Comparison of ENCODE assay signal across 8 cellular contexts in the genomic region with DNA sequence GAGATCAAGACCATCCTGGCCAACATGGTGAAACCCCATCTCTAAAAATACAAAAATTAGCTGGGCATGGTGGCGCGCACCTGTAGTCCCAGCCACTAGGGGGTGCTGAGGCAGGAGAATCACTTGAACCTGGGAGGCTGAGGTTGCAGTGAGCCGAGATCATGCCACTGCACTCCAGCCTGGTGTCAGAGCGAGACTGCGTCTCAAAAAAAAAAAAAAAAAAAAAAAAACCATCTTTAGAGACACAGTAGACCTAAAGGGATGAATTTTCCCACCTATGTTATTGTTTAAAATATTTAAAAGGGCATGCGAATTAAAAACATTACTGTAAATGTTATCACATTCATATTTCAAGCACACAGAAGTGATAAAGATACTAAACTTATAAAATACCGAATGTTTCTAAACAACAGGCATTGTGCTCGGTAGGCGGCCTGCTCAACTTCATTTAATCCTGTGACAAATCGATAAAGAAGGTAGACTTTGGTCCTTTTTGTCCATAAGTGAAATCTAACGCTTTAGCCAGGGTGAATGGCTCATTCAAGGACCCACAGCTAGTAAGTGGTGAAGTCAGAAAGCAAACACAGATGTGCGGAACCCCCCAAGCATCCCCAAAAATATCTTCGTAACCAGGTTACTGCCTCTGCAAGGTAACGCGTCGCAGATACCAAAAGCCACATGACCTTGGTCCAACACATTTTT. TPM values are rescaled to one million over a fixed set of nuclear protein-coding genes. Genes with fewer than 3 reads are reported as not detected.
DNase-seq lines count a peak whose midpoint lies in the region; ATAC-seq and TF ChIP-seq lines count a peak whose summit lies in the region.

No MANE protein-coding gene starts in this region.

- H3K4me1 ChIP-seq in esophagus squamous epithelium (peaks cover 0 to 7% (median 6%) of the 10 kb centered on the region in 3 donors), smooth muscle cell (ENCODE audit: low read depth) (no peaks in the 10 kb centered on the region)

- DNase-seq in Jurkat, Clone E6-1 (ENCODE audit: low read depth, low spot score) = peak; percentile 18
- DNase-seq in activated CD8-positive, alpha-beta memory T cell treated with anti-CD3 and anti-CD28 coated beads for 24 hours = peak; percentile 83
- DNase-seq in esophagus squamous epithelium (lab: John Stamatoyannopoulos, UW) (no peak), smooth muscle cell (lab: John Stamatoyannopoulos, UW; ENCODE audit: unreplicated experiment) (no peak), AG08395 (ENCODE audit: low spot score) (no peak), HuH-7.5 (ENCODE audit: low spot score) (no peak)

- no peak overlapping the region for H2AFZ ChIP-seq in smooth muscle cell (ENCODE audit: low read depth)

- H3K9ac ChIP-seq in smooth muscle cell (ENCODE audit: low read depth) = no peak overlapping the region

- WGBS in esophagus squamous epithelium, 2 donors = 86 to 88% methylated on average over 14 to 16 of the region's 16 CpGs
- 88% methylated on average over 16 of the region's 16 CpGs for WGBS in smooth muscle cell (ENCODE audit: low lambda C conversion rate)

- TF ChIP-seq CTCF in C4-2B (conservative IDR thresholded peaks at IDR 0.05) (peak; percentile 94), esophagus squamous epithelium (IDR thresholded peaks at IDR 0.05) (peak; percentile 55 to 75 (median 66)), smooth muscle cell (IDR thresholded peaks at IDR 0.05; ENCODE audit: borderline replicate concordance, insufficient read depth, poor library complexity, severe bottlenecking) (peak; percentile 70)

- peaks cover 0 to 81% (median 5%) of the 10 kb centered on the region in 3 donors for H3K36me3 ChIP-seq in esophagus squamous epithelium
- H3K36me3 ChIP-seq in smooth muscle cell (ENCODE audit: low read depth) = peaks cover 16% of the 10 kb centered on the region

- H3K27me3 ChIP-seq in esophagus squamous epithelium (no peaks in the 10 kb centered on the region), smooth muscle cell (ENCODE audit: low read depth) (no peaks in the 10 kb centered on the region)

- H4K20me1 ChIP-seq in smooth muscle cell (ENCODE audit: low read depth) = no peaks in the 10 kb centered on the region

- no peaks in the 10 kb centered on the region for H3F3A ChIP-seq in smooth muscle cell (ENCODE audit: low read depth)

- intact Hi-C loops in esophagus squamous epithelium (cut with DNase I) = no loop called here

- TF ChIP-seq POLR2A in esophagus squamous epithelium (IDR thresholded peaks at IDR 0.05) (no peak), GM18505 (IDR thresholded peaks at IDR 0.05; ENCODE audit: borderline replicate concordance, extremely low read depth, insufficient read depth, insufficient read length) (no peak)

- no peak overlapping the region for H3K27ac ChIP-seq in C4-2B
- H3K27ac ChIP-seq in esophagus squamous epithelium = no peak overlapping the region
- no peak overlapping the region for H3K27ac ChIP-seq in smooth muscle cell (ENCODE audit: low read depth)

- H3K4me3 ChIP-seq in Jurkat, Clone E6-1 (ENCODE audit: low read length) = no peak overlapping the region
- no peak overlapping the region for H3K4me3 ChIP-seq in esophagus squamous epithelium
- no peak overlapping the region for H3K4me3 ChIP-seq in smooth muscle cell

- ATAC-seq in GM18505 (IDR thresholded peaks at IDR 0.05; ENCODE audit: unreplicated experiment) = no peak

- H3K79me2 ChIP-seq in smooth muscle cell (ENCODE audit: low read depth) = no peaks in the 10 kb centered on the region

- H3K9me3 ChIP-seq in esophagus squamous epithelium (no peaks in the 10 kb centered on the region), smooth muscle cell (replicated peaks; ENCODE audit: low read depth) (no peaks in the 10 kb centered on the region)

- H3K4me2 ChIP-seq in smooth muscle cell = no peak overlapping the region

RNA-seq across cellular contexts. Expression of gene NCAPD3, which starts 16.1 kb away (rescaled TPM):
- polyA plus RNA-seq in Jurkat, Clone E6-1 (2012; ENCODE audit: insufficient read depth, insufficient read length) = 133 TPM
- total RNA-seq in esophagus squamous epithelium (10 to 100 TPM in 3 of 4 donors, 1 to 10 TPM in 1; 8.0 to 22.2 (median 17.5) TPM), smooth muscle cell (11.0 and 12.9 TPM in 2 replicates)
- 6.6 and 11.6 TPM in 2 replicates for polyA plus RNA-seq in smooth muscle cell

RNA-seq across cellular contexts. Expression of gene VPS26B, which starts 16.8 kb away (rescaled TPM):
- 93.9 TPM for polyA plus RNA-seq in Jurkat, Clone E6-1 (2012; ENCODE audit: insufficient read depth, insufficient read length)
- 10 to 100 TPM; 25.2 to 30.7 (median 25.9) TPM for total RNA-seq in esophagus squamous epithelium
- total RNA-seq in smooth muscle cell = 30.7 and 32.0 TPM in 2 replicates
- 37.1 and 48.4 TPM in 2 replicates for polyA plus RNA-seq in smooth muscle cell

RNA-seq across cellular contexts. Expression of gene THYN1, which starts 45.5 kb away (rescaled TPM):
- polyA plus RNA-seq in Jurkat, Clone E6-1 (2012; ENCODE audit: insufficient read depth, insufficient read length) = 294 TPM
- 10 to 100 TPM; 15.7 to 34.2 (median 26.2) TPM for total RNA-seq in esophagus squamous epithelium
- total RNA-seq in smooth muscle cell = 49.7 and 53.1 TPM in 2 replicates
- 41.3 and 45.4 TPM in 2 replicates for polyA plus RNA-seq in smooth muscle cell

RNA-seq across cellular contexts. Expression of gene ACAD8, which starts 45.7 kb away (rescaled TPM):
- 62.2 TPM for polyA plus RNA-seq in Jurkat, Clone E6-1 (2012; ENCODE audit: insufficient read depth, insufficient read length)
- 10 to 100 TPM; 11.3 to 25.1 (median 18.2) TPM for total RNA-seq in esophagus squamous epithelium
- total RNA-seq in smooth muscle cell = 12.4 and 14.7 TPM in 2 replicates
- 11.5 and 11.7 TPM in 2 replicates for polyA plus RNA-seq in smooth muscle cell

Comparison
In these comparisons a context has a peak if more than half of its experiments do, and no peak if none do; other contexts are left out.
1. DNase-seq: peak in Jurkat, Clone E6-1 (single experiment) and activated CD8-positive, alpha-beta memory T cell treated with anti-CD3 and anti-CD28 coated beads for 24 hours (single experiment); none in esophagus squamous epithelium (single experiment), smooth muscle cell (single experiment), AG08395 (single experiment) and HuH-7.5 (single experiment).
2. Peak in every context shown above with its lines, with median percentiles within 50 percentile points of each other: CTCF ChIP-seq.